ENCODE assay signal across 1 cellular context in genomic region chr7:149690688-149691446, GRCh38.
TF ChIP-seq lines count a peak whose summit lies in the region.

No MANE protein-coding gene starts in this region.

TF ChIP-seq in K562, 482 proteins besides CTCF, POLR2A, EP300 and RAD21 (continued from another document and continues in another):
- peak; percentile 60 to 80 for TF ChIP-seq AFF1 (IDR thresholded peaks at IDR 0.05; ENCODE audit: low read depth in 1 of 2, partially characterized antibody in 2 of 2)
- no peak for TF ChIP-seq SFPQ (IDR thresholded peaks at IDR 0.05; ENCODE audit: low read depth, low read length)
- TF ChIP-seq MTA2 (IDR thresholded peaks at IDR 0.05; ENCODE audit: low read depth), result peak; percentile 50
- peak; percentile 90 for TF ChIP-seq ZBTB40 (IDR thresholded peaks at IDR 0.05)
- TF ChIP-seq ZBTB40 (CRISPR knock-in tag; IDR thresholded peaks at IDR 0.05), result no peak
- no peak for TF ChIP-seq NFIX (CRISPR knock-in tag; IDR thresholded peaks at IDR 0.05; ENCODE audit: low read depth)
- peak; percentile 72; the same call in 1 of the 2 replicates for TF ChIP-seq CHAMP1 (IDR thresholded peaks at IDR 0.05)
- TF ChIP-seq ZNF436 (CRISPR knock-in tag; IDR thresholded peaks at IDR 0.05), result no peak
- TF ChIP-seq MED1 (CRISPR knock-in tag; IDR thresholded peaks at IDR 0.05; ENCODE audit: borderline replicate concordance), result no peak
- TF ChIP-seq MYC (IDR thresholded peaks at IDR 0.05; ENCODE audit: low read depth, low read length), result peak; percentile 70
- peak; percentile 41; the same call in 1 of the 2 replicates for TF ChIP-seq MYC (CRISPR knock-in tag; IDR thresholded peaks at IDR 0.05; ENCODE audit: borderline replicate concordance, low read depth)
- no peak for TF ChIP-seq HMGN3 (IDR thresholded peaks at IDR 0.05; ENCODE audit: borderline replicate concordance, extremely low read depth, insufficient read length, low read depth, low read length)
- TF ChIP-seq ZFX (CRISPR knock-in tag; IDR thresholded peaks at IDR 0.05), result no peak
- TF ChIP-seq ZC3H11A (IDR thresholded peaks at IDR 0.05; ENCODE audit: low read depth, low read length), result no peak
- no peak for TF ChIP-seq NFE2L1 (tag; IDR thresholded peaks at IDR 0.05; ENCODE audit: borderline replicate concordance, low read depth)
- peak; percentile 87 to 97 for TF ChIP-seq ETV6 (IDR thresholded peaks at IDR 0.05; ENCODE audit: borderline replicate concordance in 1 of 2, low read depth in 2 of 2, low read length in 1 of 2)
- no peak for TF ChIP-seq ETV6 (CRISPR knock-in tag; IDR thresholded peaks at IDR 0.05; ENCODE audit: borderline replicate concordance)
- peak; percentile 68; the same call in 1 of the 2 replicates for TF ChIP-seq ZBTB9 (CRISPR knock-in tag; IDR thresholded peaks at IDR 0.05)
- no peak for TF ChIP-seq SETDB1 (IDR thresholded peaks at IDR 0.05; ENCODE audit: low read length)
- no peak for TF ChIP-seq NFXL1 (CRISPR knock-in tag; IDR thresholded peaks at IDR 0.05)
- no peak for TF ChIP-seq ATF1 (CRISPR knock-in tag; IDR thresholded peaks at IDR 0.05)
- peak; percentile 75 for TF ChIP-seq ATF1 (tag; IDR thresholded peaks at IDR 0.05)
- TF ChIP-seq KDM4B (IDR thresholded peaks at IDR 0.05; ENCODE audit: borderline replicate concordance in 2 of 2, low read depth in 1 of 2), result no peak; a peak in 1 of 4 replicates
- TF ChIP-seq NFRKB (IDR thresholded peaks at IDR 0.05; ENCODE audit: low read depth), result peak; percentile 59; the same call in 1 of the 2 replicates
- TF ChIP-seq ZNF140 (CRISPR knock-in tag; IDR thresholded peaks at IDR 0.05), result no peak
- TF ChIP-seq SMARCA4 (IDR thresholded peaks at IDR 0.05), result peak; percentile 52; the same call in 1 of the 2 replicates
- TF ChIP-seq GTF2F1 (IDR thresholded peaks at IDR 0.05; ENCODE audit: low read depth, low read length), result no peak
- TF ChIP-seq PBX2 (CRISPR knock-in tag; IDR thresholded peaks at IDR 0.05; ENCODE audit: low read depth), result no peak
- no peak for TF ChIP-seq PBX2 (tag; conservative IDR thresholded peaks at IDR 0.05; ENCODE audit: low read depth)
- no peak for TF ChIP-seq GTF2B (IDR thresholded peaks at IDR 0.05; ENCODE audit: extremely low read depth, insufficient read length)
- peak; percentile 43; the same call in 1 of the 2 replicates for TF ChIP-seq BHLHE40 (IDR thresholded peaks at IDR 0.05; ENCODE audit: low read length)
